Comparison of ENCODE assay signal across 13 cellular contexts in genomic region chr13:93169980-93170379, GRCh38. TPM values are rescaled to one million over a fixed set of nuclear protein-coding genes. Genes with fewer than 3 reads are reported as not detected.
DNase-seq lines count a peak whose midpoint lies in the region; ATAC-seq, FAIRE-seq and TF ChIP-seq lines count a peak whose summit lies in the region.
"Had no signal": no experiment of that assay in that cellular context is flagged by ENCODE, and none has a peak within 500 bp of the region (broad histone marks: within the 10 kb centered on the region; RNA-seq: fewer than 3 reads in every experiment).

No MANE protein-coding gene starts in this region.

- H3K27ac ChIP-seq in hepatocyte = no peak overlapping the region
- no peak overlapping the region for H3K27ac ChIP-seq in CD8-positive, alpha-beta memory T cell (ENCODE audit: low read depth, low read length)
- H3K27ac ChIP-seq in prostate gland = no peak overlapping the region
- H3K27ac ChIP-seq: WERI-Rb-1 had no signal

- no peaks in the 10 kb centered on the region for H3K36me3 ChIP-seq in hepatocyte (replicated peaks; ENCODE audit: insufficient read depth, low read depth)
- no peaks in the 10 kb centered on the region for H3K36me3 ChIP-seq in CD8-positive, alpha-beta memory T cell (ENCODE audit: insufficient read depth, low read length)
- no peaks in the 10 kb centered on the region for H3K36me3 ChIP-seq in prostate gland
- H3K36me3 ChIP-seq: WERI-Rb-1 had no signal

- H3K27me3 ChIP-seq in hepatocyte (no peaks in the 10 kb centered on the region), prostate gland (replicated peaks; ENCODE audit: insufficient read depth) (no peaks in the 10 kb centered on the region)
- no peaks in the 10 kb centered on the region for H3K27me3 ChIP-seq in CD8-positive, alpha-beta memory T cell (ENCODE audit: insufficient read depth, low read length, poor library complexity, severe bottlenecking)

- H3K4me2 ChIP-seq in hepatocyte = no peak overlapping the region

- H3K9me2 ChIP-seq in hepatocyte (replicated peaks; ENCODE audit: insufficient read depth) = no peaks in the 10 kb centered on the region

- no peak for FAIRE-seq in D721Med (lab: Jason Lieb, UNC)
- FAIRE-seq: GM12878 had no signal

- no peaks in the 10 kb centered on the region for H3K79me2 ChIP-seq in hepatocyte

- no peaks in the 10 kb centered on the region for H3K9me3 ChIP-seq in hepatocyte (ENCODE audit: low read depth)
- H3K9me3 ChIP-seq in CD8-positive, alpha-beta memory T cell (ENCODE audit: low read length) = no peaks in the 10 kb centered on the region
- no peaks in the 10 kb centered on the region for H3K9me3 ChIP-seq in prostate gland

- intact Hi-C loops in Right ventricle myocardium superior (cut with DNase I) (no loop called here), prostate gland (cut with DNase I) (no loop called here)

- CTCF ChIA-PET in CD8-positive, alpha-beta memory T cell (lab: Charles Lee) = no interaction called here

- no peak overlapping the region for H3K27ac Mint-ChIP-seq in CD8-positive, alpha-beta memory T cell

- ATAC-seq in Right ventricle myocardium superior (ENCODE audit: poor library complexity) = no peak
- ATAC-seq: GM12878 had no signal

- peak; percentile 50 for DNase-seq in AG08395 (ENCODE audit: low spot score)
- DNase-seq in GM04503 (ENCODE audit: low read depth) = peak; percentile 10
- DNase-seq in T1000 (lab: John Stamatoyannopoulos, UW) = peak; percentile 41
- DNase-seq in hepatocyte (ENCODE audit: low spot score) = peak; percentile 37
- DNase-seq in D721Med (ENCODE audit: insufficient read length, low spot score) = no peak
- no peak for DNase-seq in CD8-positive, alpha-beta memory T cell
- DNase-seq in Right ventricle myocardium superior = no peak
- no peak for DNase-seq in prostate gland (ENCODE audit: low spot score)
- DNase-seq: cerebellar nuclear complex, NCI-H2227 treated with DMSO at 0.1 percent for 48 hours, nucleus accumbens, WERI-Rb-1 had no signal

- TF ChIP-seq CTCF in hepatocyte (IDR thresholded peaks at IDR 0.05; ENCODE audit: poor library complexity) (no peak), D721Med (IDR thresholded peaks at IDR 0.05; ENCODE audit: insufficient read depth, missing control alignments) (no peak), prostate gland (IDR thresholded peaks at IDR 0.05) (no peak)

- H4K20me1 ChIP-seq in hepatocyte (ENCODE audit: insufficient read depth, poor library complexity, severe bottlenecking) = no peaks in the 10 kb centered on the region

- H2AFZ ChIP-seq in hepatocyte = no peak overlapping the region

- H3K4me3 ChIP-seq in hepatocyte (no peak overlapping the region), prostate gland (no peak overlapping the region)
- no peak overlapping the region for H3K4me3 ChIP-seq in CD8-positive, alpha-beta memory T cell (ENCODE audit: low read length)
- H3K4me3 ChIP-seq: GM12878 had no signal

- POLR2A ChIA-PET in CD8-positive, alpha-beta memory T cell (lab: Charles Lee) = no interaction called here

- peaks cover 0 to 2% of the 10 kb centered on the region in 2 donors for H3K27me3 Mint-ChIP-seq in CD8-positive, alpha-beta memory T cell

- no peaks in the 10 kb centered on the region for H3K4me1 ChIP-seq in hepatocyte (ENCODE audit: insufficient read depth)
- H3K4me1 ChIP-seq in CD8-positive, alpha-beta memory T cell (ENCODE audit: insufficient read depth, low read length) = no peaks in the 10 kb centered on the region
- H3K4me1 ChIP-seq in prostate gland (replicated peaks) = no peaks in the 10 kb centered on the region

- H3K4me3 Mint-ChIP-seq in CD8-positive, alpha-beta memory T cell = no peak overlapping the region

- no peak for TF ChIP-seq POLR2A in prostate gland (IDR thresholded peaks at IDR 0.05)

- no peaks in the 10 kb centered on the region for H3K4me1 Mint-ChIP-seq in CD8-positive, alpha-beta memory T cell

- peaks cover under 1 to 10% (median 2%) of the 10 kb centered on the region in 5 donors for H3K9me3 Mint-ChIP-seq in CD8-positive, alpha-beta memory T cell

- H3K36me3 Mint-ChIP-seq in CD8-positive, alpha-beta memory T cell = no peaks in the 10 kb centered on the region

RNA-seq across cellular contexts. Expression of gene GPC6, which starts 56.6 kb away (rescaled TPM):
- total RNA-seq in hepatocyte (80.9 and 92.8 TPM in 2 replicates), Right ventricle myocardium superior (3.3 TPM), prostate gland (1 to 10 TPM; 3.4 to 5.3 TPM)
- polyA plus RNA-seq in hepatocyte = 25.8 and 26.0 TPM in 2 replicates
- not detected for total RNA-seq in CD8-positive, alpha-beta memory T cell
- not detected for polyA plus RNA-seq in CD8-positive, alpha-beta memory T cell
- total RNA-seq: GM12878 had no signal

Comparison
In these comparisons a context has a peak if more than half of its experiments do, and no peak if none do; other contexts are left out.
1. DNase-seq: peak in AG08395 (single experiment), GM04503 (single experiment), T1000 (single experiment) and hepatocyte (single experiment); none in D721Med (single experiment), CD8-positive, alpha-beta memory T cell (0 of 5), Right ventricle myocardium superior (single experiment) and prostate gland (single experiment).
2. RNA of gene GPC6, which starts 56.6 kb away (total RNA-seq): 80.9 to 92.8 TPM in hepatocyte; 3.4 to 5.3 TPM in prostate gland, 3.3 TPM in Right ventricle myocardium superior (single experiment) and not detected in CD8-positive, alpha-beta memory T cell; every median in the first group is over 10 times any median in the second.